8 cellular contexts compared by ENCODE assay signal in the genomic region with DNA sequence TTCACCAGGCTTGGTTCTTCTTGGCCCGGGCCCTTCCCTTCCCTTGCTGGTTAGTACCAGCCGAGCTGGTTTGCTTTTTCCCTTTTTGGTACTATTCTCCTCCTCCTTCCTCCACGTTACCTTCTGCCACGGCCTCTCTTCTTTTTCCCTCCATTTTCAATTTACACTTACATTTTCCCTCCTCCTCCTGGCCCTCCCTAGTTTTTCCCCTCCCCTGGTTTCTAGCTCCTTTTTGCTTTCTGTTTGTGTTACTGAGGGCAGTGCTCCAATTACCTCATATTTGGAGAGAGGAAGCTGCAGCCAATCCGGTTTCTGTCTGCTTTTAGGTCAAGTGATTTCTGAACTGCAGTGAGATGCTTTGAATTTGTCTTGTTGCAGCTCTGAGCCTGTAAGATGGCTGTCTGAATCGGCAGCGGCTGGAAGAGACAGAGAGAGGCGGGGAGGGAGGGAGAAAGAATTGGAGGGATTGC.
A peak's percentile ranks its signal among the peaks of the same experiment; 100 is the strongest.
DNase-seq lines count a peak whose midpoint lies in the region; ATAC-seq and TF ChIP-seq lines count a peak whose summit lies in the region.

No MANE protein-coding gene starts in this region.

- H3K9me3 Mint-ChIP-seq in activated naive CD4-positive, alpha-beta T cell treated with anti-CD3 and anti-CD28 coated beads, Interleukin-2, amount 10 ng/mL, durations not matched to agents 7 days and 5 days: no peaks in the 10 kb centered on the region

- no peaks in the 10 kb centered on the region for H3K9me3 ChIP-seq in right cardiac atrium (ENCODE audit: control insufficient read depth, low read length)
- H3K9me3 ChIP-seq in psoas muscle: no peaks in the 10 kb centered on the region

- H3K36me3 Mint-ChIP-seq in activated naive CD4-positive, alpha-beta T cell treated with anti-CD3 and anti-CD28 coated beads, Interleukin-2, amount 10 ng/mL, durations not matched to agents 7 days and 5 days: peaks cover 45% of the 10 kb centered on the region

- no peaks in the 10 kb centered on the region for H3K27me3 Mint-ChIP-seq in activated naive CD4-positive, alpha-beta T cell treated with anti-CD3 and anti-CD28 coated beads, Interleukin-2, amount 10 ng/mL, durations not matched to agents 7 days and 5 days

- intact Hi-C loops in right cardiac atrium (cut with DNase I): no loop called here
- intact Hi-C loops in psoas muscle (cut with DNase I): no loop called here

- H3K4me3 ChIP-seq in astrocyte of the cerebellum (ENCODE audit: low read depth, low read length) (peak overlapping the region; percentile 31), right cardiac atrium (ENCODE audit: low read length) (peak overlapping the region; percentile 58), psoas muscle (peak overlapping the region; percentile 37)

- H3K36me3 ChIP-seq in psoas muscle (ENCODE audit: insufficient read depth in 1 of 2, low read depth in 1 of 2): no peaks in the 10 kb centered on the region

- peak; percentile 82 to 83 for ATAC-seq in right cardiac atrium
- ATAC-seq in psoas muscle: peak in 1 of 4 donors; percentile 28
- ATAC-seq in HG02938 (IDR thresholded peaks at IDR 0.05; ENCODE audit: unreplicated experiment): no peak

- H3K27ac Mint-ChIP-seq in activated naive CD4-positive, alpha-beta T cell treated with anti-CD3 and anti-CD28 coated beads, Interleukin-2, amount 10 ng/mL, durations not matched to agents 7 days and 5 days: peak overlapping the region; percentile 8

- no peak for TF ChIP-seq POLR2A in erythroblast (IDR thresholded peaks at IDR 0.05; ENCODE audit: low read length)

- CTCF ChIA-PET in activated naive CD4-positive, alpha-beta T cell treated with anti-CD3 and anti-CD28 coated beads, Interleukin-2, amount 10 ng/mL, durations not matched to agents 7 days and 5 days (lab: Charles Lee): interaction anchor here (0.7 to 3.7 kb wide), 3 partner anchors 9 to 270 kb away, joined by 3 to 17 read pairs (median 12); no protein-coding TSS in a partner anchor

- in situ Hi-C loops in astrocyte of the cerebellum (cut with HindIII; ENCODE audit: low sequenced_read_pairs): no loop called here

- no peak for DNase-seq in activated naive CD4-positive, alpha-beta T cell treated with anti-CD3 and anti-CD28 coated beads, Interleukin-2, amount 10 ng/mL, durations not matched to agents 7 days and 5 days
- no peak for DNase-seq in activated naive CD4-positive, alpha-beta T cell (lab: John Stamatoyannopoulos, UW)
- DNase-seq in NCI-H2107 (lab: John Stamatoyannopoulos, UW) (peak; percentile 100), astrocyte of the cerebellum (ENCODE audit: low read depth) (peak; percentile 75), right cardiac atrium (peak in 2 of 3 donors; percentile 57 to 68), psoas muscle (no peak), erythroblast (lab: John Stamatoyannopoulos, UW) (no peak)

- H3K27me3 ChIP-seq in right cardiac atrium (ENCODE audit: control insufficient read depth, insufficient read depth): no peaks in the 10 kb centered on the region
- no peaks in the 10 kb centered on the region for H3K27me3 ChIP-seq in psoas muscle (ENCODE audit: insufficient read depth in 3 of 3, low read length in 2 of 3)

- TF ChIP-seq CTCF in astrocyte of the cerebellum (IDR thresholded peaks at IDR 0.05; ENCODE audit: low read depth, low read length, missing control alignments) (no peak), psoas muscle (IDR thresholded peaks at IDR 0.05) (no peak)

- peaks cover 27% of the 10 kb centered on the region for H3K4me1 ChIP-seq in right cardiac atrium (ENCODE audit: control insufficient read depth, insufficient read depth, low read length)
- peaks cover 41% of the 10 kb centered on the region for H3K4me1 ChIP-seq in psoas muscle

- peak overlapping the region; percentile 88 for H3K27ac ChIP-seq in right cardiac atrium (ENCODE audit: low read length)
- H3K27ac ChIP-seq in psoas muscle: peak overlapping the region; percentile 31

- peak overlapping the region; percentile 19 for H3K4me3 Mint-ChIP-seq in activated naive CD4-positive, alpha-beta T cell treated with anti-CD3 and anti-CD28 coated beads, Interleukin-2, amount 10 ng/mL, durations not matched to agents 7 days and 5 days

- 6% methylated on average over 8 of the region's 8 CpGs for WGBS in right cardiac atrium
- 19 to 27% (median 26%) methylated on average over 8 of the region's 8 CpGs for WGBS in psoas muscle, 3 donors

- peaks cover 58% of the 10 kb centered on the region for H3K4me1 Mint-ChIP-seq in activated naive CD4-positive, alpha-beta T cell treated with anti-CD3 and anti-CD28 coated beads, Interleukin-2, amount 10 ng/mL, durations not matched to agents 7 days and 5 days

Comparison
In these comparisons a context has a peak if more than half of its experiments do, and no peak if none do; other contexts are left out.
1. DNase-seq: peak in NCI-H2107 (single experiment), astrocyte of the cerebellum (single experiment) and right cardiac atrium (2 of 3); none in activated naive CD4-positive, alpha-beta T cell treated with anti-CD3 and anti-CD28 coated beads, Interleukin-2, amount 10 ng/mL, durations not matched to agents 7 days and 5 days (single experiment), activated naive CD4-positive, alpha-beta T cell (0 of 4), psoas muscle (0 of 2) and erythroblast (0 of 2).
2. Peak in every context shown above with its lines, with median percentiles within 50 percentile points of each other: H3K4me3 ChIP-seq.